In the genomic region with DNA sequence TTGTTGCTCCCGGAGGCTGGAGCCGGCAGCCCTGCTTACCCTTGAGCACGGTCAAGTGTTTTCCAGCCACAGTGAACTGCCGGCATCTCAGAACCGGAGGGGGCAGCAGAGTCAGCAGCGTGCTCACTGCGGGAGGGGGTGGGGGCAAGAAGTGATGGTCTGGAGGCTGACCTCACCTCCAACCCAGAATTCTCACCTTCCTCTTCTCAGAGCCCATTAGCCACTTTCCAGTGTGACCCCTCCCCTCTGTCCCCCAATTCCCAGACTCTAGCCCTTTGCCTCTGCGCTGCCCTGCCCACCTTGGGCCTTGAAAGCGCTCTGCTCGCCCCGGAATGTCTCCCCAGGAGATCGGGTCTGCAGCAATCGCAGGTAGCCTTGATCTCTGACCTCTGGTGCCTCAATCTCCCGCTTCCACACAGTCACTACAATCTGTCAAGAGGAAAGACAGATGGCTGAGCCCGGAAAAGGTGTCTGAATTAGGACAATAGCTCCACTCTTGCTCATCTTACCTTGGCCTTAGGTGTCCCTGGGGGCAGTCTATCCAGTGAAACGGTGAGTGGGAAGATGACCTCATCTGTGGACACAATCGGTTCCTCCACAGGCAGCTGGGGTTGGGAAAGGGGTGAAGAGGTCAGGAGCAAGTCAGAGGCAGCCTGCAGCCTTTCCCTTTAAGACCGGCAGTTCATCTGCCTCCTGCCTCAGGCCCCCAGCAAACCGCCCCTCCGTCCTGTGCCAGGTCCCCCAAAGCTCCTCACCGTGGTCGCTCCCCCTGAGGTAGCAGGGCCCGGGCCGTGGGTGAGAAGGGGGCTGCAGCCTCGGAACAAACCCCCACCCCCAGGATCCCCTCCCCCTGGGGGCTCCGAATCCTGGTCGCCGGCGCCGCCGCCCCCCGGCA, we compare ENCODE assay signal across 8 cellular contexts. TPM values are rescaled to one million over a fixed set of nuclear protein-coding genes. Genes with fewer than 3 reads are reported as not detected.
DNase-seq lines count a peak whose midpoint lies in the region; ATAC-seq, FAIRE-seq and TF ChIP-seq lines count a peak whose summit lies in the region.

No MANE protein-coding gene starts in this region.

- no peak for TF ChIP-seq POLR2A in A549 (IDR thresholded peaks at IDR 0.05; ENCODE audit: low read length)
- TF ChIP-seq POLR2A in Raji (IDR thresholded peaks at IDR 0.05; ENCODE audit: insufficient read depth, low read depth, low read length): peak; percentile 28; the same call in 1 of the 2 replicates

- H3K27ac ChIP-seq in A549 (peak overlapping the region; percentile 83 to 96), epithelial cell of prostate (peak overlapping the region; percentile 77), muscle layer of colon (ENCODE audit: low read depth, low read length) (peak overlapping the region; percentile 82)

- POLR2A ChIA-PET in A549 (lab: Yijun Ruan, JAX): interaction anchor here (0.6 to 1.2 kb wide), 2 partner anchors 9 to 22 kb away, joined by 3 to 6 read pairs; a partner anchor contains a TSS

- ATAC-seq in A549 (peak; percentile 31 to 60), GM19035 (IDR thresholded peaks at IDR 0.05; ENCODE audit: unreplicated experiment) (peak; percentile 4), GM21825 (IDR thresholded peaks at IDR 0.05; ENCODE audit: unreplicated experiment) (no peak), GM21515 (IDR thresholded peaks at IDR 0.05; ENCODE audit: unreplicated experiment) (no peak)

- no peaks in the 10 kb centered on the region for H3K9me3 ChIP-seq in A549
- no peaks in the 10 kb centered on the region for H3K9me3 ChIP-seq in muscle layer of colon (ENCODE audit: low read length)

- CTCF ChIA-PET in A549 (lab: Yijun Ruan, JAX): interaction anchor here (0.6 to 23.1 kb wide), 5 partner anchors 23 to 250 kb away, joined by 3 to 245 read pairs (median 4); no protein-coding TSS in a partner anchor

- no peak for TF ChIP-seq EP300 in A549 (IDR thresholded peaks at IDR 0.05)

- H3K4me2 ChIP-seq in A549: peak overlapping the region; percentile 100

- H3K4me3 ChIP-seq in A549 (peak overlapping the region; percentile 90), muscle layer of colon (ENCODE audit: low read depth in 1 of 2, low read length in 2 of 2) (peak overlapping the region; percentile 71 to 91)

- H3K36me3 ChIP-seq in muscle layer of colon (ENCODE audit: insufficient read depth, low read length): peaks cover 28% of the 10 kb centered on the region

- WGBS in A549 (ENCODE audit: missing lambda C conversion rate): 27% methylated on average over 16 of the region's 32 CpGs

- TF ChIP-seq CTCF in A549 (IDR thresholded peaks at IDR 0.05): no peak

- peak overlapping the region; percentile 56 for H3K9ac ChIP-seq in muscle layer of colon (ENCODE audit: low read length)

- TF ChIP-seq RAD21 in A549 (conservative IDR thresholded peaks at IDR 0.05 in 1 of 2, IDR thresholded peaks at IDR 0.05 in 1 of 2): no peak

- H3K27me3 ChIP-seq in muscle layer of colon (ENCODE audit: control insufficient read depth in 1 of 2, insufficient read depth in 2 of 2, low read length in 2 of 2): no peaks in the 10 kb centered on the region

- DNase-seq in A549 (ENCODE audit: low read depth in 1 of 2, low spot score in 1 of 2) (peak in 1 of 2 experiments; percentile 60), epithelial cell of prostate (ENCODE audit: low read depth, low spot score) (peak; percentile 31), midbrain (lab: John Stamatoyannopoulos, UW) (no peak)

- no peak for FAIRE-seq in A549 (lab: Jason Lieb, UNC)

- H3K4me1 ChIP-seq in A549 (peaks cover 39% of the 10 kb centered on the region), muscle layer of colon (ENCODE audit: insufficient read depth, low read length) (peaks cover 11% of the 10 kb centered on the region)

TF ChIP-seq in A549, 52 proteins besides CTCF, POLR2A, EP300 and RAD21:
- no peak for TF ChIP-seq BHLHE40 (IDR thresholded peaks at IDR 0.05; ENCODE audit: low read depth, low read length)
- TF ChIP-seq, protein P1, sequence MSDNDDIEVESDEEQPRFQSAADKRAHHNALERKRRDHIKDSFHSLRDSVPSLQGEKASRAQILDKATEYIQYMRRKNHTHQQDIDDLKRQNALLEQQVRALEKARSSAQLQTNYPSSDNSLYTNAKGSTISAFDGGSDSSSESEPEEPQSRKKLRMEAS (IDR thresholded peaks at IDR 0.05): 0 out of 2 replicates have a peak, but pooled peaks have one; percentile 12
- TF ChIP-seq NPAS2 (CRISPR knock-in tag; IDR thresholded peaks at IDR 0.05; ENCODE audit: borderline replicate concordance): no peak

RNA-seq across cellular contexts. Expression of a gene that starts 0.9 kb away (rescaled TPM):
- polyA plus RNA-seq in A549 (2011; rRNA removed) (3.4 and 5.7 TPM in 2 replicates), A549 (2017; fragmentation: RNase III; extraction: RNeasy Plus Mini Kit Qiagen cat#74134 plus additional on column Dnase treatment) (12.0 to 15.6 TPM (median 14.1 TPM) in 3 replicates)
- polyA plus RNA-seq in A549 (2012; cell fraction: cytosol; rRNA removed): 6.2 and 6.9 TPM in 2 replicates
- polyA plus RNA-seq in A549 (2012; cell fraction: nucleus; rRNA removed): 45.9 and 47.5 TPM in 2 replicates
- polyA minus RNA-seq in A549 (2011; rRNA and poly(A)+ RNA removed): 5.6 and 8.1 TPM in 2 replicates

RNA-seq across cellular contexts. Expression of a gene that starts 8.9 kb away (rescaled TPM):
- 123 and 152 TPM in 2 replicates for polyA plus RNA-seq in A549 (2011; rRNA removed)
- polyA plus RNA-seq in A549 (2012; cell fraction: cytosol; rRNA removed): 347 and 433 TPM in 2 replicates
- 271 and 300 TPM in 2 replicates for polyA plus RNA-seq in A549 (2012; cell fraction: nucleus; rRNA removed)
- polyA plus RNA-seq in A549 (2017; fragmentation: RNase III; extraction: RNeasy Plus Mini Kit Qiagen cat#74134 plus additional on column Dnase treatment): 168 to 180 TPM (median 177 TPM) in 3 replicates
- polyA minus RNA-seq in A549 (2011; rRNA and poly(A)+ RNA removed): 30.2 and 50.4 TPM in 2 replicates

RNA-seq across cellular contexts. Expression of a gene that starts 10.8 kb away (rescaled TPM):
- polyA plus RNA-seq in A549 (2011; rRNA removed) (0.27 and 0.56 TPM in 2 replicates), A549 (2017; fragmentation: RNase III; extraction: RNeasy Plus Mini Kit Qiagen cat#74134 plus additional on column Dnase treatment) (0.08 to 0.16 TPM (median 0.10 TPM) in 3 replicates)
- polyA plus RNA-seq in A549 (2012; cell fraction: cytosol; rRNA removed): 0.13 and 0.18 TPM in 2 replicates
- 2.0 and 2.4 TPM in 2 replicates for polyA plus RNA-seq in A549 (2012; cell fraction: nucleus; rRNA removed)
- polyA minus RNA-seq in A549 (2011; rRNA and poly(A)+ RNA removed): 0.12 and 0.15 TPM in 2 replicates

RNA-seq across cellular contexts. Expression of a gene that starts 19.6 kb away (rescaled TPM):
- 1.1 and 1.8 TPM in 2 replicates for polyA plus RNA-seq in A549 (2011; rRNA removed)
- 1.2 and 1.8 TPM in 2 replicates for polyA plus RNA-seq in A549 (2012; cell fraction: cytosol; rRNA removed)
- polyA plus RNA-seq in A549 (2012; cell fraction: nucleus; rRNA removed): 11.5 and 11.6 TPM in 2 replicates
- polyA plus RNA-seq in A549 (2017; fragmentation: RNase III; extraction: RNeasy Plus Mini Kit Qiagen cat#74134 plus additional on column Dnase treatment): 1.9 to 3.0 TPM (median 2.9 TPM) in 3 replicates
- 1.1 and 2.1 TPM in 2 replicates for polyA minus RNA-seq in A549 (2011; rRNA and poly(A)+ RNA removed)

RNA-seq across cellular contexts. Expression of a gene that starts 20.1 kb away (rescaled TPM):
- polyA plus RNA-seq in A549 (2011; rRNA removed) (0.25 and 0.36 TPM in 2 replicates), A549 (2017; fragmentation: RNase III; extraction: RNeasy Plus Mini Kit Qiagen cat#74134 plus additional on column Dnase treatment) (0.50 to 0.66 TPM (median 0.55 TPM) in 3 replicates)
- polyA plus RNA-seq in A549 (2012; cell fraction: cytosol; rRNA removed): 0.08 and 0.10 TPM in 2 replicates
- polyA plus RNA-seq in A549 (2012; cell fraction: nucleus; rRNA removed): 0.31 and 0.81 TPM in 2 replicates
- 0.34 and 0.41 TPM in 2 replicates for polyA minus RNA-seq in A549 (2011; rRNA and poly(A)+ RNA removed)

Comparison
In these comparisons a context has a peak if more than half of its experiments do, and no peak if none do; other contexts are left out.
1. ATAC-seq: peak in A549 (2 of 2) and GM19035 (single experiment); none in GM21825 (single experiment) and GM21515 (single experiment).
2. Peak in every context shown above with its lines, with median percentiles within 50 percentile points of each other: H3K27ac ChIP-seq.